22 cellular contexts compared by ENCODE assay signal in the genomic region with DNA sequence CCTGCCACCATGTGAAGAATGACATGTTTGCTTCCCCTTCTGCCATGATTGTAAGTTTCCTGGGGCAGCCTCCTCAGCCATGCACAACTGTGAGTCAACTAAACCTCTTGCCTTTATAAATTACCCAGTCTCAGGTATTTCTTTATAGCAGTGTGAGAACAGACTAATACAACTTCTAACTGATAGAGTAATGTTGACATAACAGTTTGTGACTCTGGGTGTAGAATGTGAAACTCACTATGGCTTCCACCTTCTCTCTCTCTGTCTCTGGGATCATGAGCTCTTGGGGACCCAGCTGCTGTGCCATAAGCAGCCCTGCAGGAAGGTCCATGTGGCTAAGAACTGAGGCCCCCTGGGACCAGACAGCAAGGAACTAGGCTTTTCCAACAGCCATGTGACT. TPM values are rescaled to one million over a fixed set of nuclear protein-coding genes. Genes with fewer than 3 reads are reported as not detected.
"Had no signal": no experiment of that assay in that cellular context is flagged by ENCODE, and none has a peak within 500 bp of the region (broad histone marks: within the 10 kb centered on the region; RNA-seq: fewer than 3 reads in every experiment).

No MANE protein-coding gene starts in this region.

- FAIRE-seq: RCC 7860 had no signal

- ATAC-seq: SK-N-SH treated with all-trans-retinoic acid at 6 μM for 48 hours had no signal

- H3K4me2 ChIP-seq: KMS-11 had no signal

- H3K9ac ChIP-seq: KMS-11 had no signal

- H3K27ac ChIP-seq: KMS-11 had no signal

- DNase-seq: IMR-90, Kasumi-1, MM.1S, NCI-H1048, NCI-H1105, NCI-H1417, NCI-H1436 treated with DMSO at 0.1 percent for 48 hours, NCI-H1694, NCI-H187 treated with DMSO at 0.1 percent for 48 hours, NCI-H2029 treated with DMSO at 0.1 percent for 48 hours, NCI-H2171 treated with DMSO at 0.1 percent for 48 hours, NCI-H345, NCI-H446 treated with DMSO at 0.1 percent for 48 hours, NCI-H510A treated with DMSO at 0.1 percent for 48 hours, NCI-H526, RPMI8226, SHP77, T-helper 1 cell had no signal

RNA-seq across cellular contexts. Expression of a gene that starts 3.5 kb away (rescaled TPM):
- total RNA-seq: IMR-90, M059J had no signal
- polyA plus RNA-seq: IMR-90 had no signal
